31 cellular contexts compared by ENCODE assay signal in genomic region chr5:17817946-17818345, GRCh38.
"Had no signal": no experiment of that assay in that cellular context is flagged by ENCODE, and none has a peak within 500 bp of the region (broad histone marks: within the 10 kb centered on the region; RNA-seq: fewer than 3 reads in every experiment).

No MANE protein-coding gene starts in this region.

- H3K4me2 ChIP-seq: smooth muscle cell had no signal

- H3K4me3 ChIP-seq: ascending aorta, breast epithelium, psoas muscle, smooth muscle cell, suprapubic skin, tibial artery, upper lobe of right lung had no signal

- H3K9me3 ChIP-seq: ascending aorta, breast epithelium, neutrophil, psoas muscle, suprapubic skin, tibial artery, upper lobe of right lung had no signal

- H3K27ac ChIP-seq: ascending aorta, breast epithelium, neutrophil, parathyroid adenoma, psoas muscle, suprapubic skin, tibial artery, upper lobe of right lung, VCaP had no signal

- H2AFZ ChIP-seq: parathyroid adenoma had no signal

- H3K4me1 ChIP-seq: ascending aorta, breast epithelium, parathyroid adenoma, psoas muscle, suprapubic skin, tibial artery, upper lobe of right lung had no signal

- H3K79me2 ChIP-seq: parathyroid adenoma had no signal

- ATAC-seq: activated naive CD4-positive, alpha-beta T cell treated with anti-CD3 and anti-CD28 coated beads, Interleukin-2, amount 50 U/mL, for 72 hours; activated T-cell treated with anti-CD3 and anti-CD28 coated beads, Interleukin-2, amount 50 U/mL, for 72 hours; left colon; psoas muscle; stimulated activated memory B cell treated with anti-CD40 and anti-IgM and Interleukin-4, amounts not matched to agents 10 μg/mL and 1 μg/mL and 100 μg/mL, for 72 hours; stimulated activated naive CD8-positive, alpha-beta T cell treated with anti-CD3 and anti-CD28 coated beads, Interleukin-15, amount 100 ng/mL, for 72 hours; upper lobe of right lung had no signal

- H3K36me3 ChIP-seq: ascending aorta, breast epithelium, neutrophil, suprapubic skin, tibial artery, upper lobe of right lung had no signal

- H3K27me3 ChIP-seq: ascending aorta, breast epithelium, neutrophil, suprapubic skin, tibial artery, upper lobe of right lung had no signal

- DNase-seq: activated CD4-positive, alpha-beta T cell treated with anti-CD3 and anti-CD28 coated beads for 4 hours; activated CD4-positive, alpha-beta T cell treated with anti-CD3 and anti-CD28 coated beads, Interleukin-2, amount 50 U/mL, for 4 hours; activated naive CD4-positive, alpha-beta T cell; activated T-cell treated with anti-CD3 and anti-CD28 coated beads for 4 hours; activated T-cell treated with anti-CD3 and anti-CD28 coated beads, Interleukin-2, amount 50 U/mL, for 72 hours; central memory CD4-positive, alpha-beta T cell; effector memory CD4-positive, alpha-beta T cell; foreskin fibroblast; head of caudate nucleus; hippocampal formation; kidney; left colon; mammary epithelial cell; naive B cell; nephron progenitor cell; psoas muscle; stimulated activated CD4-positive, alpha-beta T cell treated with anti-CD3 and anti-CD28 coated beads, Interleukin-1b, Interleukin-23, amount 100 ng/mL, for 48 hours; stimulated activated CD4-positive, alpha-beta T cell treated with anti-CD3 and anti-CD28 coated beads, Interleukin-4, amount 100 ng/mL, for 4 hours; stimulated activated CD8-positive, alpha-beta memory T cell treated with anti-CD3 and anti-CD28 coated beads, Interleukin-4, amount 100 ng/mL, for 48 hours; stimulated activated naive CD8-positive, alpha-beta T cell treated with anti-CD3 and anti-CD28 coated beads, Interleukin-15, amount 100 ng/mL, for 72 hours; tibial artery; upper lobe of right lung had no signal
